ENCODE assay signal across 14 cellular contexts in the genomic region with DNA sequence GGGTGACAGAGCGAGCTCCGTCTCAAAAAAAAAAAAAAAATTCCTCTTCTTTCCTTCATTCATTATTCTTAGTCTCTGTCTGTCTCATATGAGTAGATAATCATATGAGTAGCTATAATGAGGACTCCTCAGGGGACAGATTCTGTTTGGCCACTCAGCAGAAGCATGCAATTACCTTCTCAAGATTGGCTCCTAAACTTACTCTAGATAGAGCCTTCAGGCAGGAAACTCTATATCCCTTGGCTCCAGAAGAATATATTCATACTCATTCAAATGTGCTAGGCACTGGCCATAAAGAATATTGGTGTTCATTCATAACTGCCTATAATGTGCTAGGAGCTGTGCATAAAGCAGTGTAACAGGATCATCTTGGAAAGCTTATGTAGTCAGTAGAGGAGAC. TPM values are rescaled to one million over a fixed set of nuclear protein-coding genes. Genes with fewer than 3 reads are reported as not detected.
DNase-seq lines count a peak whose midpoint lies in the region; ATAC-seq and TF ChIP-seq lines count a peak whose summit lies in the region.
"Had no signal": no experiment of that assay in that cellular context is flagged by ENCODE, and none has a peak within 500 bp of the region (broad histone marks: within the 10 kb centered on the region; RNA-seq: fewer than 3 reads in every experiment).

No MANE protein-coding gene starts in this region.

- 59% methylated on average over 2 of the region's 2 CpGs for WGBS in suprapubic skin

- H3K9me3 ChIP-seq in HUES6 (ENCODE audit: control insufficient read depth, insufficient read depth, low read depth, low read length), result no peaks in the 10 kb centered on the region
- no peaks in the 10 kb centered on the region for H3K9me3 ChIP-seq in suprapubic skin
- H3K9me3 ChIP-seq: heart right ventricle had no signal

- no peak for TF ChIP-seq EP300 in suprapubic skin (IDR thresholded peaks at IDR 0.05)

- no peak overlapping the region for H3K9ac ChIP-seq in HUES6 (ENCODE audit: low read length)

- TF ChIP-seq POLR2A in suprapubic skin (IDR thresholded peaks at IDR 0.05), result no peak

- no peak for ATAC-seq in naive thymus-derived CD8-positive, alpha-beta T cell
- ATAC-seq: heart right ventricle had no signal

- H3K4me3 Mint-ChIP-seq in activated T-helper 1 cell treated with anti-CD3 and anti-CD28 coated beads, Interleukin-12 subunit alpha, Interleukin-12 subunit beta, Interleukin-2, Interleukin-4 antibody, amounts not matched to agents 30 ng/mL and 10 ng/mL and 1 ng/mL, durations not matched to agents 14 hours and 24 hours and 36 hours, result peak overlapping the region; percentile 34
- peak overlapping the region in 9 of 10 donors; percentile 10 to 80 (median 53) for H3K4me3 Mint-ChIP-seq in naive thymus-derived CD8-positive, alpha-beta T cell
- H3K4me3 Mint-ChIP-seq: activated naive CD4-positive, alpha-beta T cell treated with anti-CD3 and anti-CD28 coated beads for 36 hours had no signal

- POLR2A ChIA-PET in naive thymus-derived CD8-positive, alpha-beta T cell (lab: Charles Lee), result interaction anchor here (1.1 to 4.9 kb wide), 4 partner anchors 24 to 68 kb away, joined by 4 to 81 read pairs (median 42); partner anchors contain the start of genes MRPL18, TCP1 and WTAP

- H3K36me3 Mint-ChIP-seq in activated T-helper 1 cell treated with anti-CD3 and anti-CD28 coated beads, Interleukin-12 subunit alpha, Interleukin-12 subunit beta, Interleukin-2, Interleukin-4 antibody, amounts not matched to agents 30 ng/mL and 10 ng/mL and 1 ng/mL, durations not matched to agents 14 hours and 24 hours and 36 hours (ENCODE audit: low read depth), result peaks cover 42% of the 10 kb centered on the region
- peaks cover 0 to 36% (median 12%) of the 10 kb centered on the region in 3 donors for H3K36me3 Mint-ChIP-seq in naive thymus-derived CD8-positive, alpha-beta T cell

- peak overlapping the region; percentile 46 for H3K27ac Mint-ChIP-seq in activated T-helper 1 cell treated with anti-CD3 and anti-CD28 coated beads, Interleukin-12 subunit alpha, Interleukin-12 subunit beta, Interleukin-2, Interleukin-4 antibody, amounts not matched to agents 30 ng/mL and 10 ng/mL and 1 ng/mL, durations not matched to agents 14 hours and 24 hours and 36 hours
- peak overlapping the region; percentile 2 to 96 (median 46) for H3K27ac Mint-ChIP-seq in naive thymus-derived CD8-positive, alpha-beta T cell

- intact Hi-C loops in activated T-helper 1 cell treated with anti-CD3 and anti-CD28 coated beads, Interleukin-12 subunit alpha, Interleukin-12 subunit beta, Interleukin-2, Interleukin-4 antibody, amounts not matched to agents 30 ng/mL and 10 ng/mL and 1 ng/mL, durations not matched to agents 14 hours and 24 hours and 36 hours (cut with micrococcal nuclease), result loop anchor here (2.0 to 5.0 kb wide), 2 partner anchors 13 to 907 kb away; no protein-coding TSS in a partner anchor

- peak overlapping the region; percentile 46 for H3K27ac ChIP-seq in HUES6 (ENCODE audit: low read depth, low read length)
- H3K27ac ChIP-seq in suprapubic skin, result no peak overlapping the region

- H3K9me3 Mint-ChIP-seq in activated T-helper 1 cell treated with anti-CD3 and anti-CD28 coated beads, Interleukin-12 subunit alpha, Interleukin-12 subunit beta, Interleukin-2, Interleukin-4 antibody, amounts not matched to agents 30 ng/mL and 10 ng/mL and 1 ng/mL, durations not matched to agents 14 hours and 24 hours and 36 hours, result no peaks in the 10 kb centered on the region
- no peaks in the 10 kb centered on the region for H3K9me3 Mint-ChIP-seq in naive thymus-derived CD8-positive, alpha-beta T cell
- H3K9me3 Mint-ChIP-seq: activated naive CD4-positive, alpha-beta T cell treated with anti-CD3 and anti-CD28 coated beads for 36 hours had no signal

- no peak for TF ChIP-seq CTCF in suprapubic skin (IDR thresholded peaks at IDR 0.05)

- DNase-seq in DMS 273 (lab: John Stamatoyannopoulos, UW; ENCODE audit: unreplicated experiment) (peak; percentile 23), DMS 273 treated with DMSO at 0.1 percent for 48 hours (lab: John Stamatoyannopoulos, UW) (no peak), suprapubic skin (ENCODE audit: low spot score in 2 of 2) (no peak), NCI-H1092 (lab: John Stamatoyannopoulos, UW) (no peak), SK-N-DZ (ENCODE audit: low spot score) (no peak)
- no peak for DNase-seq in activated T-helper 1 cell treated with anti-CD3 and anti-CD28 coated beads, Interleukin-12 subunit alpha, Interleukin-12 subunit beta, Interleukin-2, Interleukin-4 antibody, amounts not matched to agents 30 ng/mL and 10 ng/mL and 1 ng/mL, durations not matched to agents 14 hours and 24 hours and 36 hours (ENCODE audit: low spot score)
- DNase-seq in naive thymus-derived CD8-positive, alpha-beta T cell, result no peak
- DNase-seq: 8988T; activated naive CD4-positive, alpha-beta T cell treated with anti-CD3 and anti-CD28 coated beads for 36 hours; heart right ventricle; stimulated activated naive CD4-positive, alpha-beta T cell; T1000 had no signal

- H3K27me3 ChIP-seq in HUES6 (ENCODE audit: control insufficient read depth, insufficient read depth, low read length) (no peaks in the 10 kb centered on the region), suprapubic skin (no peaks in the 10 kb centered on the region)
- H3K27me3 ChIP-seq: heart right ventricle had no signal

- H3K36me3 ChIP-seq in HUES6 (ENCODE audit: control insufficient read depth, insufficient read depth, low read length), result peaks cover 55% of the 10 kb centered on the region
- peaks cover 32% of the 10 kb centered on the region for H3K36me3 ChIP-seq in suprapubic skin

- H3K4me3 ChIP-seq in HUES6 (ENCODE audit: low read depth, low read length) (peak overlapping the region; percentile 6; the same call in 1 of the 2 replicates), suprapubic skin (no peak overlapping the region)
- H3K4me3 ChIP-seq: heart right ventricle had no signal

- H3K4me1 ChIP-seq in HUES6 (ENCODE audit: control insufficient read depth, insufficient read depth, low read length), result peaks cover 22% of the 10 kb centered on the region
- H3K4me1 ChIP-seq in suprapubic skin, result peaks cover 19% of the 10 kb centered on the region

- H3K4me1 Mint-ChIP-seq in activated T-helper 1 cell treated with anti-CD3 and anti-CD28 coated beads, Interleukin-12 subunit alpha, Interleukin-12 subunit beta, Interleukin-2, Interleukin-4 antibody, amounts not matched to agents 30 ng/mL and 10 ng/mL and 1 ng/mL, durations not matched to agents 14 hours and 24 hours and 36 hours (ENCODE audit: low read depth), result peaks cover 38% of the 10 kb centered on the region
- H3K4me1 Mint-ChIP-seq in naive thymus-derived CD8-positive, alpha-beta T cell, result peaks cover 20 to 34% (median 29%) of the 10 kb centered on the region in 4 donors

- H3K27me3 Mint-ChIP-seq in activated T-helper 1 cell treated with anti-CD3 and anti-CD28 coated beads, Interleukin-12 subunit alpha, Interleukin-12 subunit beta, Interleukin-2, Interleukin-4 antibody, amounts not matched to agents 30 ng/mL and 10 ng/mL and 1 ng/mL, durations not matched to agents 14 hours and 24 hours and 36 hours (ENCODE audit: insufficient read depth), result no peaks in the 10 kb centered on the region
- no peaks in the 10 kb centered on the region for H3K27me3 Mint-ChIP-seq in naive thymus-derived CD8-positive, alpha-beta T cell

RNA-seq across cellular contexts. Expression of gene ACAT2, which starts 2.2 kb away (rescaled TPM):
- total RNA-seq in activated T-helper 1 cell treated with anti-CD3 and anti-CD28 coated beads, Interleukin-12 subunit alpha, Interleukin-12 subunit beta, Interleukin-2, Interleukin-4 antibody, amounts not matched to agents 30 ng/mL and 10 ng/mL and 1 ng/mL, durations not matched to agents 14 hours and 24 hours and 36 hours, result 83.1 and 84.2 TPM in 2 replicates
- 10 to 100 TPM; 30.6 to 30.9 TPM for total RNA-seq in naive thymus-derived CD8-positive, alpha-beta T cell
- 10 to 100 TPM; 29.4 to 38.8 (median 38.2) TPM for polyA plus RNA-seq in naive thymus-derived CD8-positive, alpha-beta T cell
- 10 to 100 TPM in 3 of 4 donors, 1 to 10 TPM in 1; 7.2 to 23.1 (median 15.6) TPM for total RNA-seq in suprapubic skin
- polyA plus RNA-seq in SK-N-DZ (2014; cell fraction: cytosol; rRNA removed), result 124 and 131 TPM in 2 replicates
- polyA plus RNA-seq in SK-N-DZ (2014; cell fraction: nucleus; rRNA removed), result 75.1 and 90.2 TPM in 2 replicates

RNA-seq across cellular contexts. Expression of gene TCP1, which starts 29.8 kb away (rescaled TPM):
- 454 and 457 TPM in 2 replicates for total RNA-seq in activated T-helper 1 cell treated with anti-CD3 and anti-CD28 coated beads, Interleukin-12 subunit alpha, Interleukin-12 subunit beta, Interleukin-2, Interleukin-4 antibody, amounts not matched to agents 30 ng/mL and 10 ng/mL and 1 ng/mL, durations not matched to agents 14 hours and 24 hours and 36 hours
- 100 to 1,000 TPM; 184 to 185 TPM for total RNA-seq in naive thymus-derived CD8-positive, alpha-beta T cell
- polyA plus RNA-seq in naive thymus-derived CD8-positive, alpha-beta T cell, result 10 to 100 TPM; 68.8 to 97.6 (median 72.4) TPM
- 100 to 1,000 TPM; 133 to 150 (median 139) TPM for total RNA-seq in suprapubic skin
- 379 and 427 TPM in 2 replicates for polyA plus RNA-seq in SK-N-DZ (2014; cell fraction: cytosol; rRNA removed)
- polyA plus RNA-seq in SK-N-DZ (2014; cell fraction: nucleus; rRNA removed), result 407 and 443 TPM in 2 replicates

RNA-seq across cellular contexts. Expression of gene MRPL18, which starts 30.6 kb away (rescaled TPM):
- total RNA-seq in activated T-helper 1 cell treated with anti-CD3 and anti-CD28 coated beads, Interleukin-12 subunit alpha, Interleukin-12 subunit beta, Interleukin-2, Interleukin-4 antibody, amounts not matched to agents 30 ng/mL and 10 ng/mL and 1 ng/mL, durations not matched to agents 14 hours and 24 hours and 36 hours, result 108 and 111 TPM in 2 replicates
- total RNA-seq in naive thymus-derived CD8-positive, alpha-beta T cell, result 10 to 100 TPM; 36.2 to 39.0 TPM
- polyA plus RNA-seq in naive thymus-derived CD8-positive, alpha-beta T cell, result 100 to 1,000 TPM in 1 of 3 donors, 10 to 100 TPM in 2; 63.0 to 131 (median 79.9) TPM
- 10 to 100 TPM; 53.9 to 79.2 (median 55.9) TPM for total RNA-seq in suprapubic skin
- polyA plus RNA-seq in SK-N-DZ (2014; cell fraction: cytosol; rRNA removed), result 134 and 165 TPM in 2 replicates
- polyA plus RNA-seq in SK-N-DZ (2014; cell fraction: nucleus; rRNA removed), result 74.3 and 77.3 TPM in 2 replicates

RNA-seq across cellular contexts. Expression of gene WTAP, which starts 32.3 kb away (rescaled TPM):
- total RNA-seq in activated T-helper 1 cell treated with anti-CD3 and anti-CD28 coated beads, Interleukin-12 subunit alpha, Interleukin-12 subunit beta, Interleukin-2, Interleukin-4 antibody, amounts not matched to agents 30 ng/mL and 10 ng/mL and 1 ng/mL, durations not matched to agents 14 hours and 24 hours and 36 hours, result 125 and 136 TPM in 2 replicates
- total RNA-seq in naive thymus-derived CD8-positive, alpha-beta T cell, result 100 to 1,000 TPM; 156 to 159 TPM
- polyA plus RNA-seq in naive thymus-derived CD8-positive, alpha-beta T cell, result 100 to 1,000 TPM; 104 to 128 (median 122) TPM
- 100 to 1,000 TPM in 1 of 4 donors, 10 to 100 TPM in 3; 68.7 to 103 (median 85.3) TPM for total RNA-seq in suprapubic skin
- 69.2 and 80.0 TPM in 2 replicates for polyA plus RNA-seq in SK-N-DZ (2014; cell fraction: cytosol; rRNA removed)
- polyA plus RNA-seq in SK-N-DZ (2014; cell fraction: nucleus; rRNA removed), result 55.7 and 72.7 TPM in 2 replicates

RNA-seq across cellular contexts. Expression of gene PNLDC1, which starts 40.4 kb away (rescaled TPM):
- 0.56 and 0.78 TPM in 2 replicates for total RNA-seq in activated T-helper 1 cell treated with anti-CD3 and anti-CD28 coated beads, Interleukin-12 subunit alpha, Interleukin-12 subunit beta, Interleukin-2, Interleukin-4 antibody, amounts not matched to agents 30 ng/mL and 10 ng/mL and 1 ng/mL, durations not matched to agents 14 hours and 24 hours and 36 hours
- total RNA-seq in naive thymus-derived CD8-positive, alpha-beta T cell, result under 1 TPM; 0.36 to 0.75 TPM
- polyA plus RNA-seq in naive thymus-derived CD8-positive, alpha-beta T cell, result under 1 TPM in 1 of 3 donors, not detected in 2; 0.36 TPM
- 1 to 10 TPM; 1.1 to 4.4 (median 2.9) TPM for total RNA-seq in suprapubic skin
- polyA plus RNA-seq in SK-N-DZ (2014; cell fraction: cytosol; rRNA removed), result not detected in 2 replicates
- 0.12 and 0.35 TPM in 2 replicates for polyA plus RNA-seq in SK-N-DZ (2014; cell fraction: nucleus; rRNA removed)
- total RNA-seq: NCI-H460 had no signal
